In the genomic region with DNA sequence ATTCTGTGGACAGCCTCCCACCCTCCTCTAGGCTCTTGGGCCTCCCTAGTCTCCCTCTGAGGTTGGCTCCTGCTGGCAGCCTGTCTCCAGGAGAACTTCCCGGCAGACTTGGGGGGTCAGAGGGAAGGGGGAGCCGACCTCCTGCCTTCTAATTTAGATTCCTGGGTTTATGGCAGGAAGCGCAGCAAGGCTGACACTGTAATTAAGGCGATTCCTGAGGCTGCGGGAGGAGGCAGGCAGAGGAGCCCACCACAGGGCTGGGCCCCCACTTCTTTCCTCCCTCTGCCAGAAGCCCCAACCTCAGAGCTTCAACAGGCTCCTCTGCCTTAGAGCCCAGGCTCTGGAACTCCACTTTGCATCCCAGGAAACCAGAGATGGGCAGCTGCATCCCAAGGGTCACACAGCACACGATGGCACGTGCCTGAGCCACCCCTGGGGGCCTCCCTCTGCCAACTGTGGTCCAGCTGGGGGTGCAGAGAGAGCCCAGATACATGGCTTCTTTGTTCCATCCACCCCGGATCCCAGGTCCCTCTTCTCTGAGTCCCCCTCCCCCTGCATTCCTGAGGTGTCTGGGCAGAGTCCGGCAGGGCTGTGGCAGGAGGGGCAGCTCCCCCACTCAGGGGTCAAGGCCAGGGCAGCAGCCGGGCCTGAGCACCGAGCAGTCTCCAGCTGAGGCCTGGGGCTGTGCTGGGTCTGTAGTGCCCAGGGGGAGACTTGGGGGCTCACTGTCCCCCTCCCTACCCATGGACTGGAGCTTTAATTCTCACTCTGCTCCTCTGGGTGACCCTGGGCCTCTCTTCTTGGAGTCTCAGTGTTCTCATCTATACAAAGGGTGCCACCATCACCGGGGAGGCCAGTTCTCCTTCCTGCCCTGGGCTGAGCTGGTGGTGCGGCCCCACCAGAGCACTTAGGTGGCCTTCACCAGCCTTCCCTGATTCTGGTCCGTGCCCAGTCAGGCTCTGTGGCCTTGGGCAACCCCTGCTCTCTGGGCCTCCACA, we compare ENCODE assay signal across 17 cellular contexts. TPM values are rescaled to one million over a fixed set of nuclear protein-coding genes. Genes with fewer than 3 reads are reported as not detected.
A peak's percentile ranks its signal among the peaks of the same experiment; 100 is the strongest.
DNase-seq lines count a peak whose midpoint lies in the region; ATAC-seq and TF ChIP-seq lines count a peak whose summit lies in the region.
"Had no signal": no experiment of that assay in that cellular context is flagged by ENCODE, and none has a peak within 500 bp of the region (broad histone marks: within the 10 kb centered on the region; RNA-seq: fewer than 3 reads in every experiment).

No MANE protein-coding gene starts in this region.

- no peak overlapping the region for H2AK5ac ChIP-seq in H9 (ENCODE audit: insufficient read length, low read length)

- H2BK12ac ChIP-seq in H9 (ENCODE audit: insufficient read length, low read depth, low read length), result no peak overlapping the region

- H3K27me3 ChIP-seq in H9 (ENCODE audit: insufficient read depth, low read length), result no peaks in the 10 kb centered on the region
- H3K27me3 ChIP-seq in left lung, result no peaks in the 10 kb centered on the region
- H3K27me3 ChIP-seq in spleen (replicated peaks in 1 of 7), result peaks cover 0 to 20% (median 0%) of the 10 kb centered on the region in 7 donors

- H4K8ac ChIP-seq in H9 (replicated peaks; ENCODE audit: insufficient read length, low read depth, low read length), result no peak overlapping the region

- WGBS in H9 (ENCODE audit: extremely low coverage, insufficient read length, low lambda C conversion rate), result no CpG with 5 or more reads among the region's 14 CpGs
- WGBS in spleen, 5 donors, result 63 to 72% (median 68%) methylated on average over 8 to 14 of the region's 14 CpGs

- TF ChIP-seq CTCF in H9 (conservative IDR thresholded peaks at IDR 0.05) (no peak), left lung (IDR thresholded peaks at IDR 0.05) (no peak), spleen (IDR thresholded peaks at IDR 0.05 in 8 of 11, conservative IDR thresholded peaks at IDR 0.05 in 3 of 11) (no peak)

- no peaks in the 10 kb centered on the region for H3K79me1 ChIP-seq in H9 (ENCODE audit: insufficient read depth, low read depth, low read length, poor library complexity, severe bottlenecking)

- peaks cover 9 to 11% of the 10 kb centered on the region in 2 experiments for H3K9me3 Mint-ChIP-seq in H9
- H3K9me3 Mint-ChIP-seq: CD4-positive, alpha-beta T cell had no signal

- no peak overlapping the region for H3K27ac ChIP-seq in H9 (ENCODE audit: insufficient read length, low read depth, low read length)
- peak overlapping the region in 1 of 2 donors; percentile 19 for H3K27ac ChIP-seq in left lung
- no peak overlapping the region for H3K27ac ChIP-seq in spleen

- intact Hi-C loops in left lung (cut with DNase I) (no loop called here), spleen (cut with DNase I; ENCODE audit: low total_unique reads) (no loop called here), posterior vena cava (cut with DNase I) (no loop called here)

- H3K4me1 Mint-ChIP-seq in H9, result peaks cover 46 to 51% of the 10 kb centered on the region in 2 experiments

- H3K4ac ChIP-seq in H9 (ENCODE audit: low read depth, low read length), result no peak overlapping the region

- no peaks in the 10 kb centered on the region for H3K79me2 ChIP-seq in H9 (ENCODE audit: insufficient read depth, low read length)

- H3K27me3 Mint-ChIP-seq in H9 (ENCODE audit: low read depth), result peaks cover 24% of the 10 kb centered on the region

- no peak overlapping the region for H2BK120ac ChIP-seq in H9 (ENCODE audit: low read depth, low read length, poor library complexity, severe bottlenecking)

- H2BK20ac ChIP-seq in H9 (ENCODE audit: low read depth, low read length, poor library complexity, severe bottlenecking), result no peak overlapping the region

- H3K56ac ChIP-seq in H9 (ENCODE audit: insufficient read length, low read depth, low read length), result no peak overlapping the region

- H3K18ac ChIP-seq in H9 (ENCODE audit: insufficient read length, low read depth, low read length), result no peak overlapping the region

- no peak overlapping the region for H3K9ac ChIP-seq in H9 (ENCODE audit: extremely low read depth, insufficient read length, low read length)

- H2AFZ ChIP-seq in H9 (ENCODE audit: low read length), result no peak overlapping the region

- no peak overlapping the region for H3K27ac Mint-ChIP-seq in H9
- H3K27ac Mint-ChIP-seq: CD4-positive, alpha-beta T cell had no signal

- no peak overlapping the region for H3K14ac ChIP-seq in H9 (ENCODE audit: insufficient read depth, low read length)

- H3K23me2 ChIP-seq in H9 (ENCODE audit: insufficient read length, low read depth, low read length, poor library complexity, severe bottlenecking), result no peaks in the 10 kb centered on the region

- H4K20me1 ChIP-seq in H9 (ENCODE audit: control insufficient read depth, insufficient read depth, insufficient read length), result no peaks in the 10 kb centered on the region

- H3K9me3 ChIP-seq in H9 (ENCODE audit: control insufficient read depth, low read depth, low read length) (peaks cover 4% of the 10 kb centered on the region), left lung (peaks cover 0 to 12% of the 10 kb centered on the region in 2 donors), spleen (peaks cover 0 to 19% (median 16%) of the 10 kb centered on the region in 8 donors)

- H3K36me3 ChIP-seq in left lung (no peaks in the 10 kb centered on the region), spleen (no peaks in the 10 kb centered on the region)

- H3K36me3 Mint-ChIP-seq in H9 (ENCODE audit: insufficient read depth in 1 of 3, low read depth in 3 of 3), result peaks cover 5 to 8% (median 7%) of the 10 kb centered on the region in 3 experiments; a peak in 5 of 7 replicates

- no peak for TF ChIP-seq POLR2A in spleen (IDR thresholded peaks at IDR 0.05)

- no peak overlapping the region for H3K23ac ChIP-seq in H9 (ENCODE audit: insufficient read length, low read depth, low read length)

- DNase-seq in H9, result peak; percentile 60
- peak; percentile 82 for DNase-seq in amniotic epithelial cell (ENCODE audit: low read depth)
- DNase-seq in left lung, result peak in 1 of 2 donors; percentile 70
- peak; percentile 57 for DNase-seq in spleen
- no peak for DNase-seq in activated T-cell treated with anti-CD3 and anti-CD28 coated beads, Interleukin-2, amount 50 U/mL, for 48 hours
- no peak for DNase-seq in posterior vena cava (ENCODE audit: low spot score)
- DNase-seq: activated naive CD4-positive, alpha-beta T cell treated with Interleukin-2 at 50 U/mL for 16 hours; CD4-positive, alpha-beta T cell; central memory CD4-positive, alpha-beta T cell; hypothalamus; NCI-H146; NCI-H69 had no signal

- H4K5ac ChIP-seq in H9 (ENCODE audit: insufficient read length, low read depth, low read length), result no peak overlapping the region

- ATAC-seq in left lung, result peak; percentile 23
- ATAC-seq in HG02840 (IDR thresholded peaks at IDR 0.05; ENCODE audit: low FRiP score, unreplicated experiment), result no peak
- ATAC-seq in GM18873 (IDR thresholded peaks at IDR 0.05; ENCODE audit: low FRiP score, unreplicated experiment), result no peak

- H2BK5ac ChIP-seq in H9 (ENCODE audit: insufficient read length, low read length), result no peak overlapping the region

- H3T11ph ChIP-seq in H9 (ENCODE audit: low read length), result no peak overlapping the region

- no peak overlapping the region for H2BK15ac ChIP-seq in H9 (ENCODE audit: low read depth, low read length)

- H3K4me1 ChIP-seq in H9 (ENCODE audit: insufficient read depth, low read length) (peaks cover 10% of the 10 kb centered on the region), left lung (no peaks in the 10 kb centered on the region), spleen (peaks cover 0 to 11% (median 5%) of the 10 kb centered on the region in 6 donors)

- H3K4me2 ChIP-seq in H9 (ENCODE audit: insufficient read depth, insufficient read length, low read length), result no peak overlapping the region

- H3K4me3 Mint-ChIP-seq in H9, result no peak overlapping the region
- H3K4me3 Mint-ChIP-seq: CD4-positive, alpha-beta T cell had no signal

- H3K4me3 ChIP-seq in left lung (no peak overlapping the region), spleen (no peak overlapping the region)

- no peak overlapping the region for H4K91ac ChIP-seq in H9 (ENCODE audit: insufficient read length, low read depth, low read length)

RNA-seq across cellular contexts. Expression of a gene that starts 39.4 kb away (rescaled TPM):
- total RNA-seq in H9 (2021) (0.48 and 0.61 TPM in 2 replicates), left lung (not detected), spleen (under 1 TPM in 1 of 7 donors, not detected in 6; 0.47 TPM), posterior vena cava (1 to 10 TPM in 1 of 2 donors, under 1 TPM in 1; 0.88 to 1.2 TPM)
- polyA plus RNA-seq in spleen, result under 1 TPM in 1 of 3 donors, not detected in 2; 0.11 TPM
- total RNA-seq: CD4-positive, alpha-beta T cell; mononuclear cell; skeletal muscle tissue had no signal

RNA-seq across cellular contexts. Expression of a gene that starts 43.0 kb away (rescaled TPM):
- total RNA-seq in H9 (2021), result 32.8 and 33.1 TPM in 2 replicates
- 10 to 100 TPM; 36.9 to 62.6 TPM for total RNA-seq in left lung
- total RNA-seq in spleen, result 10 to 100 TPM; 10.6 to 35.7 (median 17.1) TPM
- polyA plus RNA-seq in spleen, result 1 to 10 TPM; 2.0 to 7.4 (median 2.6) TPM
- total RNA-seq in posterior vena cava, result 10 to 100 TPM in 1 of 2 donors, 1 to 10 TPM in 1; 7.8 to 15.4 TPM
- total RNA-seq: activated CD8-positive, alpha-beta memory T cell treated with anti-CD3 and anti-CD28 coated beads for 36 hours had no signal

Comparison
In these comparisons a context has a peak if more than half of its experiments do, and no peak if none do; other contexts are left out.
1. DNase-seq: peak in H9 (single experiment), amniotic epithelial cell (single experiment) and spleen (single experiment); none in activated T-cell treated with anti-CD3 and anti-CD28 coated beads, Interleukin-2, amount 50 U/mL, for 48 hours (0 of 2) and posterior vena cava (single experiment).